In genomic region chr11:59614277-59615131, GRCh38 we compare ENCODE assay signal across 8 cellular contexts. TPM values are rescaled to one million over a fixed set of nuclear protein-coding genes. Genes with fewer than 3 reads are reported as not detected.
A peak's percentile ranks its signal among the peaks of the same experiment; 100 is the strongest.
DNase-seq lines count a peak whose midpoint lies in the region; ATAC-seq and TF ChIP-seq lines count a peak whose summit lies in the region.

No MANE protein-coding gene starts in this region.

- H3K27ac ChIP-seq in C4-2B, result peak overlapping the region; percentile 90
- peak overlapping the region; percentile 65 for H3K27ac ChIP-seq in KOPT-K1 (ENCODE audit: low read depth, low read length, poor library complexity, severe bottlenecking)
- peak overlapping the region; percentile 86 to 94 for H3K27ac ChIP-seq in coronary artery

- peak overlapping the region; percentile 77 for H3K4me3 ChIP-seq in coronary artery

- DNase-seq in coronary artery (ENCODE audit: low spot score), result no peak
- DNase-seq in naive thymus-derived CD8-positive, alpha-beta T cell, result peak in 2 of 10 donors; percentile 1 to 4
- no peak for DNase-seq in stimulated activated CD4-positive, alpha-beta T cell treated with anti-CD3 and anti-CD28 coated beads, Interleukin-4, amount 100 ng/mL, for 1 hour
- no peak for DNase-seq in GM20000 (ENCODE audit: low spot score)

- H3K9me3 ChIP-seq in KOPT-K1 (ENCODE audit: insufficient read depth, low read length, poor library complexity, severe bottlenecking), result no peaks in the 10 kb centered on the region

- H3K27ac Mint-ChIP-seq in naive thymus-derived CD8-positive, alpha-beta T cell, result peak overlapping the region; percentile 86 to 98 (median 96)

- POLR2A ChIA-PET in naive thymus-derived CD8-positive, alpha-beta T cell (lab: Charles Lee), result interaction anchor here (0.6 to 3.5 kb wide), 11 partner anchors 10 to 1873 kb away, joined by 3 to 96 read pairs (median 12); partner anchors contain the start of genes PATL1 and SELENOH

- H3K36me3 Mint-ChIP-seq in naive thymus-derived CD8-positive, alpha-beta T cell, result peaks cover 0 to 37% (median 3%) of the 10 kb centered on the region in 3 donors

- peaks cover 42% of the 10 kb centered on the region for H3K36me3 ChIP-seq in KOPT-K1 (ENCODE audit: insufficient read depth, low read length)

- ATAC-seq in naive thymus-derived CD8-positive, alpha-beta T cell, result no peak
- ATAC-seq in GM21576 (IDR thresholded peaks at IDR 0.05; ENCODE audit: unreplicated experiment) (no peak), HG02763 (IDR thresholded peaks at IDR 0.05; ENCODE audit: unreplicated experiment) (no peak)

- no peaks in the 10 kb centered on the region for H3K27me3 Mint-ChIP-seq in naive thymus-derived CD8-positive, alpha-beta T cell

- TF ChIP-seq CTCF in C4-2B (conservative IDR thresholded peaks at IDR 0.05), result no peak
- no peak for TF ChIP-seq CTCF in coronary artery (IDR thresholded peaks at IDR 0.05)
- no peak for TF ChIP-seq CTCF in GM20000 (IDR thresholded peaks at IDR 0.05; ENCODE audit: extremely low read depth, missing control alignments)

- no peaks in the 10 kb centered on the region for H3K9me3 Mint-ChIP-seq in naive thymus-derived CD8-positive, alpha-beta T cell

- peak overlapping the region; percentile 90 to 97 (median 94) for H3K4me3 Mint-ChIP-seq in naive thymus-derived CD8-positive, alpha-beta T cell

- H3K4me1 Mint-ChIP-seq in naive thymus-derived CD8-positive, alpha-beta T cell, result peaks cover 24 to 58% (median 49%) of the 10 kb centered on the region in 4 donors

RNA-seq across cellular contexts. Expression of gene OSBP, which starts 1.1 kb away (rescaled TPM):
- total RNA-seq in naive thymus-derived CD8-positive, alpha-beta T cell, result 10 to 100 TPM; 46.7 to 50.5 TPM
- polyA plus RNA-seq in naive thymus-derived CD8-positive, alpha-beta T cell, result 10 to 100 TPM; 19.5 to 34.8 (median 19.6) TPM

RNA-seq across cellular contexts. Expression of gene PATL1, which starts 54.3 kb away (rescaled TPM):
- total RNA-seq in naive thymus-derived CD8-positive, alpha-beta T cell, result 10 to 100 TPM; 40.5 to 40.7 TPM
- polyA plus RNA-seq in naive thymus-derived CD8-positive, alpha-beta T cell, result 1 to 10 TPM; 3.2 to 8.2 (median 3.8) TPM
